8 cellular contexts compared by ENCODE assay signal in genomic region chr19:58228584-58229254, GRCh38. TPM values are rescaled to one million over a fixed set of nuclear protein-coding genes. Genes with fewer than 3 reads are reported as not detected.
A peak's percentile ranks its signal among the peaks of the same experiment; 100 is the strongest.
DNase-seq lines count a peak whose midpoint lies in the region; ATAC-seq and TF ChIP-seq lines count a peak whose summit lies in the region.

ZNF544 (plus strand) TSS chr19:58228914; CDS start chr19:58244024, 15,110 bp downstream.

- DNase-seq in DMS53 (lab: John Stamatoyannopoulos, UW) (peak; percentile 92), Kasumi-1 (lab: John Stamatoyannopoulos, UW) (peak; percentile 57 to 82), SJSA1 (ENCODE audit: low read depth in 1 of 2, low spot score in 2 of 2) (peak; percentile 82), head of caudate nucleus (peak; percentile 44 to 91 (median 80)), ovary (peak; percentile 65 to 76 (median 67)), thoracic aorta (ENCODE audit: low spot score) (peak; percentile 7)

- H3K4me1 ChIP-seq in SJSA1 (replicated peaks), result peaks cover 19% of the 10 kb centered on the region
- H3K4me1 ChIP-seq in ovary (ENCODE audit: insufficient read depth), result peaks cover 8% of the 10 kb centered on the region
- H3K4me1 ChIP-seq in thoracic aorta (ENCODE audit: control insufficient read depth in 1 of 2, low read depth in 2 of 2), result peaks cover 9% of the 10 kb centered on the region in 2 donors

- no peak for TF ChIP-seq EP300 in ovary (IDR thresholded peaks at IDR 0.05)

- ATAC-seq in GM21576 (IDR thresholded peaks at IDR 0.05; ENCODE audit: unreplicated experiment) (peak; percentile 82), thoracic aorta (ENCODE audit: insufficient number of reproducible peaks, low FRiP score, low read depth) (no peak)

- H3K36me3 Mint-ChIP-seq in activated naive CD8-positive, alpha-beta T cell, result peaks cover 44% of the 10 kb centered on the region

- peak within 1 kb of the TSS; percentile 87 for H3K27ac ChIP-seq in SJSA1
- peak within 1 kb of the TSS in 1 of 2 donors; percentile 61 for H3K27ac ChIP-seq in ovary
- peak within 1 kb of the TSS; percentile 5 to 51 for H3K27ac ChIP-seq in thoracic aorta

- H3K36me3 ChIP-seq in SJSA1 (peaks cover 47% of the 10 kb centered on the region), ovary (no peaks in the 10 kb centered on the region), thoracic aorta (peaks cover 20% of the 10 kb centered on the region)

- H3K9me3 ChIP-seq in SJSA1 (replicated peaks), result peaks cover 16% of the 10 kb centered on the region
- peaks cover 0 to 28% of the 10 kb centered on the region in 2 donors for H3K9me3 ChIP-seq in ovary
- peaks cover under 1% of the 10 kb centered on the region for H3K9me3 ChIP-seq in thoracic aorta

- peaks cover 26% of the 10 kb centered on the region for H3K4me1 Mint-ChIP-seq in activated naive CD8-positive, alpha-beta T cell (ENCODE audit: low read depth)

- intact Hi-C loops in head of caudate nucleus (cut with DNase I) (no loop called here), ovary (cut with DNase I) (no loop called here)

- peaks cover 26% of the 10 kb centered on the region for H3K9me3 Mint-ChIP-seq in activated naive CD8-positive, alpha-beta T cell (ENCODE audit: low read depth)

- no peaks in the 10 kb centered on the region for H3K27me3 ChIP-seq in SJSA1 (replicated peaks)
- H3K27me3 ChIP-seq in ovary, result no peaks in the 10 kb centered on the region
- no peaks in the 10 kb centered on the region for H3K27me3 ChIP-seq in thoracic aorta (replicated peaks; ENCODE audit: insufficient read depth)

- H3K27ac Mint-ChIP-seq in activated naive CD8-positive, alpha-beta T cell, result peak within 1 kb of the TSS; percentile 95

- 0% methylated on average over 58 to 62 of the region's 62 CpGs for WGBS in ovary, 3 donors

- TF ChIP-seq POLR2A in ovary (IDR thresholded peaks at IDR 0.05), result peak; percentile 33

- peak in 2 of 3 donors; percentile 14 to 16 for TF ChIP-seq CTCF in ovary (IDR thresholded peaks at IDR 0.05)
- TF ChIP-seq CTCF in thoracic aorta (IDR thresholded peaks at IDR 0.05), result no peak

- no peaks in the 10 kb centered on the region for H3K27me3 Mint-ChIP-seq in activated naive CD8-positive, alpha-beta T cell

- peak within 1 kb of the TSS; percentile 93 for H3K4me3 Mint-ChIP-seq in activated naive CD8-positive, alpha-beta T cell

- H3K4me3 ChIP-seq in SJSA1 (peak within 1 kb of the TSS; percentile 62), ovary (peak within 1 kb of the TSS; percentile 85), thoracic aorta (peak within 1 kb of the TSS; percentile 71)

RNA-seq across cellular contexts. Expression of gene ZNF544, which starts in this region (rescaled TPM):
- 42.4 and 50.5 TPM in 2 replicates for total RNA-seq in SJSA1 (2014; rRNA removed; shearing (Covaris generic))
- total RNA-seq in ovary (10 to 100 TPM; 20.8 to 39.8 (median 37.5) TPM), thoracic aorta (10 to 100 TPM; 23.8 to 25.6 TPM)
- 10 to 100 TPM; 16.8 to 18.3 TPM for polyA plus RNA-seq in ovary

Comparison
In these comparisons a context has a peak if more than half of its experiments do, and no peak if none do; other contexts are left out.
1. DNase-seq: peak in every context shown above with its lines; median percentile 92 in DMS53; 82 in SJSA1; 80 in head of caudate nucleus; 70 in Kasumi-1; 67 in ovary; 7 in thoracic aorta.